ENCODE assay signal across 32 cellular contexts in genomic region chr18:45891806-45892205, GRCh38.
"Had no signal": no experiment of that assay in that cellular context is flagged by ENCODE, and none has a peak within 500 bp of the region (broad histone marks: within the 10 kb centered on the region; RNA-seq: fewer than 3 reads in every experiment).

No MANE protein-coding gene starts in this region.

- H3K27me3 Mint-ChIP-seq: activated naive CD8-positive, alpha-beta T cell treated with anti-CD3 and anti-CD28 coated beads for 36 hours; activated T-helper 17 cell treated with anti-CD3 and anti-CD28 coated beads, Interleukin-2, amount 50 U/mL, for 72 hours; brain had no signal

- H3K4me1 Mint-ChIP-seq: activated T-helper 17 cell treated with anti-CD3 and anti-CD28 coated beads, Interleukin-2, amount 50 U/mL, for 72 hours; brain had no signal

- H3K27ac ChIP-seq: adrenal gland, ascending aorta, cardiac muscle cell, colonic mucosa, esophagus muscularis mucosa, heart right ventricle, left ventricle myocardium inferior, ovary, prostate gland, skin epidermis, testis, transverse colon had no signal

- ATAC-seq: activated T-helper 17 cell treated with anti-CD3 and anti-CD28 coated beads, Interleukin-2, amount 50 U/mL, for 72 hours; heart right ventricle; sciatic nerve; stimulated activated naive CD8-positive, alpha-beta T cell treated with anti-CD3 and anti-CD28 coated beads, Interleukin-15, Interleukin-2, amounts not matched to agents 100 U/mL and 50 U/mL, for 24 hours had no signal

- H3K9me3 ChIP-seq: adrenal gland, ascending aorta, colonic mucosa, esophagus muscularis mucosa, heart right ventricle, left ventricle myocardium inferior, ovary, prostate gland, testis, transverse colon had no signal

- H3K4me3 ChIP-seq: adrenal gland, ascending aorta, cardiac muscle cell, colonic mucosa, esophagus muscularis mucosa, heart right ventricle, left ventricle myocardium inferior, lung, ovary, prostate gland, skin epidermis, testis, transverse colon had no signal

- H3K4me3 Mint-ChIP-seq: activated naive CD8-positive, alpha-beta T cell treated with anti-CD3 and anti-CD28 coated beads for 36 hours; activated T-helper 17 cell treated with anti-CD3 and anti-CD28 coated beads, Interleukin-2, amount 50 U/mL, for 72 hours; brain; T-helper 1 cell treated with Interleukin-12 subunit alpha and Interleukin-12 subunit beta and Interleukin-4 antibody, amounts not matched to agents 30 μg/mL and 1 μg/mL, for 36 hours had no signal

- H3K27ac Mint-ChIP-seq: activated naive CD8-positive, alpha-beta T cell treated with anti-CD3 and anti-CD28 coated beads for 36 hours; activated T-helper 17 cell treated with anti-CD3 and anti-CD28 coated beads, Interleukin-2, amount 50 U/mL, for 72 hours; brain; T-helper 1 cell treated with Interleukin-12 subunit alpha and Interleukin-12 subunit beta and Interleukin-4 antibody, amounts not matched to agents 30 μg/mL and 1 μg/mL, for 36 hours had no signal

- H3K27me3 ChIP-seq: adrenal gland, ascending aorta, cardiac muscle cell, colonic mucosa, esophagus muscularis mucosa, heart right ventricle, ovary, testis, transverse colon had no signal

- H3K36me3 ChIP-seq: colonic mucosa, ovary, prostate gland had no signal

- H3K4me1 ChIP-seq: ascending aorta, colonic mucosa, left ventricle myocardium inferior, prostate gland, testis, transverse colon had no signal

- DNase-seq: activated CD4-positive, alpha-beta T cell treated with anti-CD3 and anti-CD28 coated beads for 48 hours; activated CD4-positive, alpha-beta T cell treated with anti-CD3 and anti-CD28 coated beads, Interleukin-2, amount 50 U/mL, for 48 hours; activated CD4-positive, CD25-positive, alpha-beta regulatory T cell; activated CD8-positive, alpha-beta memory T cell treated with anti-CD3 and anti-CD28 coated beads, Interleukin-2, amount 50 U/mL, for 4 hours; activated gamma-delta T cell treated with Interleukin-2 at 50 U/mL for 16 hours; activated naive CD8-positive, alpha-beta T cell treated with anti-CD3 and anti-CD28 coated beads for 36 hours; activated T-cell treated with anti-CD3 and anti-CD28 coated beads, Interleukin-2, amount 50 U/mL, for 1 hour; adrenal gland; cerebellar nuclear complex; colonic mucosa; foreskin melanocyte; heart right ventricle; left ventricle myocardium inferior; ovary; retina; stimulated activated CD4-positive, alpha-beta T cell treated with anti-CD3 and anti-CD28 coated beads, Interleukin-12 subunit alpha, Interleukin-12 subunit beta, amount 100 ng/mL, for 4 hours; stimulated activated CD4-positive, alpha-beta T cell treated with anti-CD3 and anti-CD28 coated beads, Interleukin-4, amount 100 ng/mL, for 1 hour; stimulated activated naive CD8-positive, alpha-beta T cell treated with anti-CD3 and anti-CD28 coated beads, Interleukin-15, Interleukin-2, amounts not matched to agents 100 U/mL and 50 U/mL, for 24 hours; SW 1271; T-helper 9 cell; testis; transverse colon had no signal

- H3K9me3 Mint-ChIP-seq: activated naive CD8-positive, alpha-beta T cell treated with anti-CD3 and anti-CD28 coated beads for 36 hours; activated T-helper 17 cell treated with anti-CD3 and anti-CD28 coated beads, Interleukin-2, amount 50 U/mL, for 72 hours; brain; T-helper 1 cell treated with Interleukin-12 subunit alpha and Interleukin-12 subunit beta and Interleukin-4 antibody, amounts not matched to agents 30 μg/mL and 1 μg/mL, for 36 hours had no signal
